In the genomic region with DNA sequence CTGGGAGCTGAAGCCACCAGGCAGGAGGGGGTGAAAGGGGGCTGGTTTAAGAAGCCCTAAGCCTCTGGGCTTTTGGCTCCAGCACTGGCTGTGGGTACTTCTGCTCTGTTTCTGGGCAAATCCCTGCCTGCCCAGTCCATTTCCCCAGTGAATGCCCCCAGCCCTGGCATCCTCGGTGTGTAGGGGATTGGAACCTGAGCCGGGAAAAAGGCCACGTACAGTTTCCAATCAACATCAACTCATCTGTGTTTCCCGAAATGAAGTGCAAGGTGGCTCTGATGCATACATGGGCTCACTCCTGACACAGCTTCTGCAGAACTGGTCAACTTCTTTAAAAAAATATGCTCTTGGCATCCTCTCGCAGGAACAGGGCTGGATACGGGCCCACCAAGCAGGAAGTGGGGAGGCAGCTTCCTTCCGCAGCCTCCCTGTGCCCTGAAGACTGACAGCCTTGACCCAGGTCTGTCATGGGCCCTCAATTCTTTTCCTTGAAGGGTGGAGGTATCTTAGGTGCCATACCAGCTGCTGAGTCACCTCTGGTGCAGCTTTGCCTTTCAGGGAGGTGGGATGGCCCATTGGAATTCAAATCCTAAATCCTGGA, we compare ENCODE assay signal across 10 cellular contexts.
DNase-seq lines count a peak whose midpoint lies in the region; ATAC-seq and TF ChIP-seq lines count a peak whose summit lies in the region.
"Had no signal": no experiment of that assay in that cellular context is flagged by ENCODE, and none has a peak within 500 bp of the region (broad histone marks: within the 10 kb centered on the region; RNA-seq: fewer than 3 reads in every experiment).

No MANE protein-coding gene starts in this region.

- in situ Hi-C loops in gastrocnemius medialis (cut with MboI; ENCODE audit: low sequenced_read_pairs in 4 of 4): loop anchor here in 1 of 4 donors (25.0 kb wide), 1 partner anchor 299 kb away; the partner anchor contains the start of genes ABCC11 and LONP2

- peak overlapping the region; percentile 19 to 40 for H3K4me3 Mint-ChIP-seq in activated T-cell treated with anti-CD3 and anti-CD28 coated beads, Interleukin-2, amount 50 U/mL, for 72 hours
- H3K4me3 Mint-ChIP-seq in endothelial cell (ENCODE audit: unreplicated experiment): no peak overlapping the region
- H3K4me3 Mint-ChIP-seq: neural crest cell had no signal

- ATAC-seq in activated T-cell treated with anti-CD3 and anti-CD28 coated beads, Interleukin-2, amount 50 U/mL, for 72 hours (replicated peaks in 1 of 2): peak; percentile 28 to 32
- ATAC-seq in HG03521 (IDR thresholded peaks at IDR 0.05; ENCODE audit: unreplicated experiment) (peak; percentile 2), gastrocnemius medialis (peak; percentile 9 to 21)

- H3K4me1 ChIP-seq in gastrocnemius medialis: peaks cover 38 to 50% of the 10 kb centered on the region in 2 donors

- no peak overlapping the region for H3K4me3 ChIP-seq in epithelial cell of esophagus (ENCODE audit: low read length)
- H3K4me3 ChIP-seq in gastrocnemius medialis: no peak overlapping the region

- no peaks in the 10 kb centered on the region for H3K9me3 ChIP-seq in gastrocnemius medialis

- intact Hi-C loops in gastrocnemius medialis (cut with DNase I; ENCODE audit: low total_unique reads): loop anchor here (5.0 to 10.0 kb wide), 2 partner anchors 79 to 292 kb away; partner anchors contain the start of genes ABCC11 and LONP2

- peak overlapping the region; percentile 62 to 83 (median 71) for H3K27ac ChIP-seq in gastrocnemius medialis
- H3K27ac ChIP-seq: VCaP had no signal

- no peak for TF ChIP-seq POLR2A in gastrocnemius medialis (IDR thresholded peaks at IDR 0.05)

- H3K27ac Mint-ChIP-seq in activated T-cell treated with anti-CD3 and anti-CD28 coated beads, Interleukin-2, amount 50 U/mL, for 72 hours: peak overlapping the region; percentile 57
- H3K27ac Mint-ChIP-seq in endothelial cell (ENCODE audit: unreplicated experiment): no peak overlapping the region

- DNase-seq in activated T-cell treated with anti-CD3 and anti-CD28 coated beads, Interleukin-2, amount 50 U/mL, for 72 hours: no peak
- DNase-seq in activated T-cell treated with anti-CD3 and anti-CD28 coated beads, Interleukin-2, amount 50 U/mL, for 1 hour: no peak
- DNase-seq in epithelial cell of esophagus (ENCODE audit: low read depth): peak; percentile 50
- no peak for DNase-seq in gastrocnemius medialis
- DNase-seq in occipital lobe (lab: John Stamatoyannopoulos, UW): no peak
- DNase-seq in endothelial cell (ENCODE audit: low spot score): no peak
- no peak for DNase-seq in kidney glomerular epithelial cell (lab: John Stamatoyannopoulos, UW)

- no peaks in the 10 kb centered on the region for H3K9me3 Mint-ChIP-seq in activated T-cell treated with anti-CD3 and anti-CD28 coated beads, Interleukin-2, amount 50 U/mL, for 72 hours
- H3K9me3 Mint-ChIP-seq in endothelial cell (ENCODE audit: unreplicated experiment): no peaks in the 10 kb centered on the region
- H3K9me3 Mint-ChIP-seq: neural crest cell had no signal

- peaks cover 0 to 4% of the 10 kb centered on the region in 2 donors for H3K36me3 ChIP-seq in gastrocnemius medialis

- H3K27me3 ChIP-seq in gastrocnemius medialis: no peaks in the 10 kb centered on the region

- H3K36me3 Mint-ChIP-seq in activated T-cell treated with anti-CD3 and anti-CD28 coated beads, Interleukin-2, amount 50 U/mL, for 72 hours (ENCODE audit: insufficient read depth in 2 of 2): peaks cover 0 to 3% of the 10 kb centered on the region in 2 donors
- H3K36me3 Mint-ChIP-seq in endothelial cell (ENCODE audit: low read depth, unreplicated experiment): peaks cover 12% of the 10 kb centered on the region

- TF ChIP-seq CTCF in epithelial cell of esophagus (IDR thresholded peaks at IDR 0.05; ENCODE audit: insufficient read depth, low read depth, low read length, missing control alignments) (no peak), gastrocnemius medialis (IDR thresholded peaks at IDR 0.05 in 4 of 5, conservative IDR thresholded peaks at IDR 0.05 in 1 of 5) (no peak), endothelial cell (IDR thresholded peaks at IDR 0.05; ENCODE audit: unreplicated experiment) (no peak)

- H3K4me1 Mint-ChIP-seq in activated T-cell treated with anti-CD3 and anti-CD28 coated beads, Interleukin-2, amount 50 U/mL, for 72 hours (ENCODE audit: low read depth): peaks cover 40% of the 10 kb centered on the region
- peaks cover 24% of the 10 kb centered on the region for H3K4me1 Mint-ChIP-seq in endothelial cell (ENCODE audit: unreplicated experiment)
- H3K4me1 Mint-ChIP-seq: neural crest cell had no signal

- no peaks in the 10 kb centered on the region for H3K27me3 Mint-ChIP-seq in activated T-cell treated with anti-CD3 and anti-CD28 coated beads, Interleukin-2, amount 50 U/mL, for 72 hours (ENCODE audit: low read depth)
- peaks cover 12% of the 10 kb centered on the region for H3K27me3 Mint-ChIP-seq in endothelial cell (ENCODE audit: unreplicated experiment)
